ENCODE assay signal across 29 cellular contexts in genomic region chr1:27380766-27381733, GRCh38. TPM values are rescaled to one million over a fixed set of nuclear protein-coding genes. Genes with fewer than 3 reads are reported as not detected.
DNase-seq lines count a peak whose midpoint lies in the region; ATAC-seq and TF ChIP-seq lines count a peak whose summit lies in the region.
"Had no signal": no experiment of that assay in that cellular context is flagged by ENCODE, and none has a peak within 500 bp of the region (broad histone marks: within the 10 kb centered on the region; RNA-seq: fewer than 3 reads in every experiment).

No MANE protein-coding gene starts in this region.

- H3K9me3 Mint-ChIP-seq in brain, result no peaks in the 10 kb centered on the region
- H3K9me3 Mint-ChIP-seq: activated naive CD4-positive, alpha-beta T cell treated with anti-CD3 and anti-CD28 coated beads for 36 hours; activated T-cell treated with anti-CD3 and anti-CD28 coated beads, Interleukin-2, amount 50 U/mL, for 4 hours; H9; naive B cell had no signal

- intact Hi-C loops in left cardiac atrium (cut with DNase I) (no loop called here), Right ventricle myocardium inferior (cut with DNase I) (loop anchor here (10.0 kb wide), 1 partner anchor 336 kb away; no protein-coding TSS in a partner anchor), upper lobe of right lung (cut with DNase I) (no loop called here), A673 (cut with micrococcal nuclease; ENCODE audit: unreplicated experiment) (no loop called here)

- POLR2A ChIA-PET in A673 (lab: Charles Lee; ENCODE audit: low non-redundant PET), result no interaction called here

- no TSS peak for BruUV-seq in A673 (replicated peaks; lab: Mats Ljungman, UMichigan)

- peaks cover 12 to 27% of the 10 kb centered on the region in 2 experiments for H3K27me3 ChIP-seq in mesenchymal stem cell (ENCODE audit: control insufficient read depth in 1 of 2, insufficient read depth in 1 of 2, low read length in 2 of 2)
- no peaks in the 10 kb centered on the region for H3K27me3 ChIP-seq in upper lobe of right lung
- H3K27me3 ChIP-seq in A673 (replicated peaks; ENCODE audit: insufficient read depth, low read depth, low read length, poor library complexity), result no peaks in the 10 kb centered on the region
- H3K27me3 ChIP-seq: right lobe of liver, uterus had no signal

- no peak overlapping the region for H2BK5ac ChIP-seq in mesenchymal stem cell (ENCODE audit: low read depth, low read length, poor library complexity, severe bottlenecking)

- H3K36me3 ChIP-seq in mesenchymal stem cell (ENCODE audit: control insufficient read depth in 1 of 2, insufficient read depth in 2 of 2, low read depth in 1 of 2, low read length in 2 of 2) (no peaks in the 10 kb centered on the region), upper lobe of right lung (no peaks in the 10 kb centered on the region), A673 (ENCODE audit: insufficient read depth, low read length, poor library complexity, severe bottlenecking) (no peaks in the 10 kb centered on the region)
- H3K36me3 ChIP-seq: right lobe of liver, uterus had no signal

- H3K4me1 Mint-ChIP-seq in brain, result peaks cover 9% of the 10 kb centered on the region

- H3K18ac ChIP-seq in mesenchymal stem cell (ENCODE audit: low read depth in 1 of 2, low read length in 2 of 2), result no peak overlapping the region

- H3K9me3 ChIP-seq in mesenchymal stem cell (ENCODE audit: control insufficient read depth, low read length) (no peaks in the 10 kb centered on the region), upper lobe of right lung (no peaks in the 10 kb centered on the region), A673 (ENCODE audit: low read depth, low read length, poor library complexity, severe bottlenecking) (no peaks in the 10 kb centered on the region)
- H3K9me3 ChIP-seq: right lobe of liver, uterus had no signal

- H3K23ac ChIP-seq in mesenchymal stem cell (ENCODE audit: low read length in 2 of 2), result no peak overlapping the region

- no peak overlapping the region for H3K4me3 ChIP-seq in mesenchymal stem cell (ENCODE audit: insufficient read depth in 1 of 2, low read depth in 1 of 2, low read length in 2 of 2)
- H3K4me3 ChIP-seq in upper lobe of right lung, result no peak overlapping the region
- no peak overlapping the region for H3K4me3 ChIP-seq in A673 (ENCODE audit: low read depth, low read length, poor library complexity, severe bottlenecking)
- H3K4me3 ChIP-seq: right lobe of liver, uterus had no signal

- H3K27me3 Mint-ChIP-seq in brain, result peaks cover 13% of the 10 kb centered on the region

- no peak overlapping the region for H2BK15ac ChIP-seq in mesenchymal stem cell (ENCODE audit: low read depth, poor library complexity, severe bottlenecking)

- H3K4ac ChIP-seq in mesenchymal stem cell (ENCODE audit: low read depth in 1 of 2, low read length in 2 of 2), result no peak overlapping the region

- TF ChIP-seq CTCF in brain (conservative IDR thresholded peaks at IDR 0.05) (no peak), upper lobe of right lung (IDR thresholded peaks at IDR 0.05) (no peak), A673 (conservative IDR thresholded peaks at IDR 0.05; ENCODE audit: low read depth, low read length) (no peak)

- no peak for DNase-seq in left cardiac atrium
- no peak for DNase-seq in Right ventricle myocardium inferior (ENCODE audit: missing footprints)
- no peak for DNase-seq in mesenchymal stem cell
- DNase-seq in upper lobe of right lung, result no peak
- DNase-seq in COR-L47 (lab: John Stamatoyannopoulos, UW), result no peak
- no peak for DNase-seq in A673 (ENCODE audit: low spot score)
- DNase-seq: activated CD4-positive, CD25-positive, alpha-beta regulatory T cell treated with anti-CD3 and anti-CD28 coated beads, Interleukin-2, amount 50 U/mL, for 72 hours; activated CD8-positive, alpha-beta memory T cell treated with anti-CD3 and anti-CD28 coated beads for 24 hours; activated naive CD4-positive, alpha-beta T cell treated with anti-CD3 and anti-CD28 coated beads for 36 hours; activated T-cell treated with anti-CD3 and anti-CD28 coated beads, Interleukin-2, amount 50 U/mL, for 4 hours; anterior cingulate cortex; DMS 273 treated with DMSO at 0.1 percent for 48 hours; effector CD4-positive, alpha-beta T cell; erythroblast; H9; KG1; kidney; mesendoderm; NCI-H1694; NCI-H69; right lobe of liver; T1000; uterus had no signal

- no peak overlapping the region for H3K9ac ChIP-seq in mesenchymal stem cell (ENCODE audit: low read length)

- peak overlapping the region in 4 of 5 experiments; percentile 27 to 66 (median 38) for H3K27ac Mint-ChIP-seq in brain
- H3K27ac Mint-ChIP-seq: activated naive CD4-positive, alpha-beta T cell treated with anti-CD3 and anti-CD28 coated beads for 36 hours; H9 had no signal

- no peaks in the 10 kb centered on the region for H3K36me3 Mint-ChIP-seq in brain
- H3K36me3 Mint-ChIP-seq: naive B cell had no signal

- no peak overlapping the region for H2AK5ac ChIP-seq in mesenchymal stem cell (ENCODE audit: low read length, severe bottlenecking)

- no peak overlapping the region for H3K14ac ChIP-seq in mesenchymal stem cell (ENCODE audit: low read length in 2 of 2)

- H3K4me3 Mint-ChIP-seq in brain, result peak overlapping the region in 2 of 5 experiments; percentile 14 to 24
- H3K4me3 Mint-ChIP-seq: activated naive CD4-positive, alpha-beta T cell treated with anti-CD3 and anti-CD28 coated beads for 36 hours; activated T-cell treated with anti-CD3 and anti-CD28 coated beads, Interleukin-2, amount 50 U/mL, for 4 hours; naive B cell had no signal

- H4K91ac ChIP-seq in mesenchymal stem cell (ENCODE audit: low read length), result peak overlapping the region; percentile 11

- H2BK120ac ChIP-seq in mesenchymal stem cell (ENCODE audit: low read depth, low read length), result no peak overlapping the region

- no peak overlapping the region for H3K4me2 ChIP-seq in mesenchymal stem cell (ENCODE audit: low read length, poor library complexity, severe bottlenecking)

- no peak overlapping the region for H2AFZ ChIP-seq in mesenchymal stem cell (ENCODE audit: low read depth, low read length)

- CTCF ChIA-PET in A673 (lab: Charles Lee), result no interaction called here

- H4K8ac ChIP-seq in mesenchymal stem cell (ENCODE audit: low read length), result no peak overlapping the region

- H2BK12ac ChIP-seq in mesenchymal stem cell (ENCODE audit: low read length in 2 of 2), result no peak overlapping the region

- ATAC-seq in left cardiac atrium (peak; percentile 8 to 37), Right ventricle myocardium inferior (no peak), upper lobe of right lung (no peak), HG02885 (IDR thresholded peaks at IDR 0.05; ENCODE audit: poor library complexity, unreplicated experiment) (no peak)
- ATAC-seq: activated T-cell treated with anti-CD3 and anti-CD28 coated beads, Interleukin-2, amount 50 U/mL, for 4 hours had no signal

- 87% methylated on average over 8 of the region's 12 CpGs for WGBS in mesenchymal stem cell

- H3K79me1 ChIP-seq in mesenchymal stem cell (replicated peaks; ENCODE audit: low read length, poor library complexity, severe bottlenecking), result no peaks in the 10 kb centered on the region

- H3K27ac ChIP-seq in mesenchymal stem cell (ENCODE audit: low read length, poor library complexity, severe bottlenecking), result no peak overlapping the region
- H3K27ac ChIP-seq in upper lobe of right lung, result peak overlapping the region; percentile 30
- H3K27ac ChIP-seq in A673 (ENCODE audit: low read depth, low read length, poor library complexity, severe bottlenecking), result no peak overlapping the region
- H3K27ac ChIP-seq: right lobe of liver, uterus had no signal

- H3K4me1 ChIP-seq in mesenchymal stem cell (ENCODE audit: control insufficient read depth, insufficient read depth, low read depth, low read length) (peaks cover 5% of the 10 kb centered on the region), upper lobe of right lung (peaks cover 11% of the 10 kb centered on the region), A673 (ENCODE audit: insufficient read depth, low read length, poor library complexity, severe bottlenecking) (no peaks in the 10 kb centered on the region)
- H3K4me1 ChIP-seq: right lobe of liver, uterus had no signal

RNA-seq across cellular contexts. Expression of gene CD164L2, which starts 2.1 kb away (rescaled TPM):
- total RNA-seq in left cardiac atrium (not detected), Right ventricle myocardium inferior (not detected), upper lobe of right lung (1.2 TPM), A673 (2021) (not detected in 2 replicates)
- 2.2 TPM for polyA plus RNA-seq in brain (ENCODE audit: insufficient read depth, low read depth, low replicate concordance)
- not detected for polyA plus RNA-seq in mesenchymal stem cell (2013, experiment 1 of 2)
- polyA plus RNA-seq in mesenchymal stem cell (2013, experiment 2 of 2), result not detected
- total RNA-seq: activated naive CD4-positive, alpha-beta T cell treated with anti-CD3 and anti-CD28 coated beads for 36 hours; activated T-cell treated with anti-CD3 and anti-CD28 coated beads, Interleukin-2, amount 50 U/mL, for 4 hours; cerebellum; G401; omental fat pad had no signal

RNA-seq across cellular contexts. Expression of gene FCN3, which starts 6.4 kb away (rescaled TPM):
- 10 to 100 TPM; 14.2 to 24.5 TPM for total RNA-seq in left cardiac atrium
- 20.7 TPM for total RNA-seq in Right ventricle myocardium inferior
- 1.4 TPM for polyA plus RNA-seq in brain (ENCODE audit: insufficient read depth, low read depth, low replicate concordance)
- not detected for polyA plus RNA-seq in mesenchymal stem cell (2013, experiment 1 of 2)
- polyA plus RNA-seq in mesenchymal stem cell (2013, experiment 2 of 2), result not detected
- 826 TPM for total RNA-seq in upper lobe of right lung
- not detected in 2 replicates for total RNA-seq in A673 (2021)
- total RNA-seq: activated naive CD4-positive, alpha-beta T cell treated with anti-CD3 and anti-CD28 coated beads for 36 hours; cerebellum; G401 had no signal

RNA-seq across cellular contexts. Expression of gene GPR3, which starts 11.4 kb away (rescaled TPM):
- 10 to 100 TPM in 1 of 2 donors, 1 to 10 TPM in 1; 1.7 to 12.4 TPM for total RNA-seq in left cardiac atrium
- not detected for total RNA-seq in Right ventricle myocardium inferior
- polyA plus RNA-seq in brain (ENCODE audit: insufficient read depth, low read depth, low replicate concordance), result 2.7 TPM
- polyA plus RNA-seq in mesenchymal stem cell (2013, experiment 1 of 2), result 3.9 TPM
- 4.4 TPM for polyA plus RNA-seq in mesenchymal stem cell (2013, experiment 2 of 2)
- 0.90 TPM for total RNA-seq in upper lobe of right lung
- total RNA-seq in A673 (2021), result 3.1 and 4.9 TPM in 2 replicates

RNA-seq across cellular contexts. Expression of gene MAP3K6, which starts 14.3 kb away (rescaled TPM):
- total RNA-seq in left cardiac atrium (10 to 100 TPM; 51.5 to 64.2 TPM), Right ventricle myocardium inferior (51.3 TPM), upper lobe of right lung (144 TPM), A673 (2021) (2.4 and 2.9 TPM in 2 replicates)
- polyA plus RNA-seq in brain (ENCODE audit: insufficient read depth, low read depth, low replicate concordance), result 6.9 TPM
- polyA plus RNA-seq in mesenchymal stem cell (2013, experiment 1 of 2), result 27.2 TPM
- polyA plus RNA-seq in mesenchymal stem cell (2013, experiment 2 of 2), result 28.1 TPM

RNA-seq across cellular contexts. Expression of gene SYTL1, which starts 39.2 kb away (rescaled TPM):
- 1 to 10 TPM in 1 of 2 donors, under 1 TPM in 1; 0.81 to 2.4 TPM for total RNA-seq in left cardiac atrium
- total RNA-seq in Right ventricle myocardium inferior, result 0.78 TPM
- polyA plus RNA-seq in brain (ENCODE audit: insufficient read depth, low read depth, low replicate concordance), result 24.1 TPM
- polyA plus RNA-seq in mesenchymal stem cell (2013, experiment 1 of 2), result 0.39 TPM
- 0.59 TPM for polyA plus RNA-seq in mesenchymal stem cell (2013, experiment 2 of 2)
- total RNA-seq in upper lobe of right lung, result 30.6 TPM
- 2.1 and 3.6 TPM in 2 replicates for total RNA-seq in A673 (2021)

Comparison
In these comparisons a context has a peak if more than half of its experiments do, and no peak if none do; other contexts are left out.
1. ATAC-seq: peak in left cardiac atrium (2 of 2); none in Right ventricle myocardium inferior (single experiment), upper lobe of right lung (single experiment) and HG02885 (single experiment).
2. RNA of gene FCN3, which starts 6.4 kb away (total RNA-seq): 826 TPM in upper lobe of right lung (single experiment); 14.2 to 24.5 TPM in left cardiac atrium, 20.7 TPM in Right ventricle myocardium inferior (single experiment) and not detected in A673; every median in the first group is over 10 times any median in the second.